ENCODE assay signal across 1 cellular context in the genomic region with DNA sequence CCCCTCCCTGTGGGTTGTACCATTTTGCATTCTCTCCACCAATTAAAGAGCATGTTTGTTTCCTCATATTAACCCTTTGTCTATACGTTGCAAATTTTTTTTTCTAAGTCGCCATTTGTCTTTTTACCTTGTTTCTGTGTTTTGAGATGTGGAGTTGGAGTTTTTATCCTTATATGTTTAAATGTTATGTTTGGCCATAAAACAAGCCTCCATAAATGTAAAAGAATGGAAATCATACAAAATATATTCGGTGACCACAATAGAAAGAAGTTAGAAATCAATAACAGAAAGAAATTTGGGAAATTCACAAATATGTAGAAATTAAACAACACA.
TF ChIP-seq lines count a peak whose summit lies in the region.

No MANE protein-coding gene starts in this region.

TF ChIP-seq in GM23338, 12 proteins besides CTCF, POLR2A, EP300 and RAD21 (continued from another document):
- no peak for TF ChIP-seq REST (IDR thresholded peaks at IDR 0.05; ENCODE audit: unreplicated experiment)
- TF ChIP-seq ZNF462 (CRISPR knock-in tag; IDR thresholded peaks at IDR 0.05) = no peak
- TF ChIP-seq EZH2 (IDR thresholded peaks at IDR 0.05; ENCODE audit: low read depth, unreplicated experiment) = no peak
- TF ChIP-seq STAT1 (IDR thresholded peaks at IDR 0.05; ENCODE audit: unreplicated experiment) = no peak
- TF ChIP-seq ZNF114 (CRISPR knock-in tag; IDR thresholded peaks at IDR 0.05) = no peak
- TF ChIP-seq, protein P1, sequence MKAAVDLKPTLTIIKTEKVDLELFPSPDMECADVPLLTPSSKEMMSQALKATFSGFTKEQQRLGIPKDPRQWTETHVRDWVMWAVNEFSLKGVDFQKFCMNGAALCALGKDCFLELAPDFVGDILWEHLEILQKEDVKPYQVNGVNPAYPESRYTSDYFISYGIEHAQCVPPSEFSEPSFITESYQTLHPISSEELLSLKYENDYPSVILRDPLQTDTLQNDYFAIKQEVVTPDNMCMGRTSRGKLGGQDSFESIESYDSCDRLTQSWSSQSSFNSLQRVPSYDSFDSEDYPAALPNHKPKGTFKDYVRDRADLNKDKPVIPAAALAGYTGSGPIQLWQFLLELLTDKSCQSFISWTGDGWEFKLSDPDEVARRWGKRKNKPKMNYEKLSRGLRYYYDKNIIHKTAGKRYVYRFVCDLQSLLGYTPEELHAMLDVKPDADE (IDR thresholded peaks at IDR 0.05) = no peak
- TF ChIP-seq CREB1 (CRISPR knock-in tag; IDR thresholded peaks at IDR 0.05; ENCODE audit: low read depth) = no peak
- no peak for TF ChIP-seq NANOG (IDR thresholded peaks at IDR 0.05; ENCODE audit: borderline replicate concordance)
- no peak for TF ChIP-seq JUNB (IDR thresholded peaks at IDR 0.05; ENCODE audit: unreplicated experiment)
TF ChIP-seq in GM23338: peak in this region for 0.
